In genomic region chr22:50309601-50309991, GRCh38 we compare ENCODE assay signal across 12 cellular contexts. TPM values are rescaled to one million over a fixed set of nuclear protein-coding genes. Genes with fewer than 3 reads are reported as not detected.
DNase-seq lines count a peak whose midpoint lies in the region; ATAC-seq, FAIRE-seq and TF ChIP-seq lines count a peak whose summit lies in the region.
"Had no signal": no experiment of that assay in that cellular context is flagged by ENCODE, and none has a peak within 500 bp of the region (broad histone marks: within the 10 kb centered on the region; RNA-seq: fewer than 3 reads in every experiment).

No MANE protein-coding gene starts in this region.

- H3K27ac ChIP-seq in angular gyrus (ENCODE audit: low read depth, low read length) (peak overlapping the region; percentile 78), HepG2 (ENCODE audit: extremely low read length, insufficient read depth, low read length) (no peak overlapping the region), tibial nerve (peak overlapping the region; percentile 79 to 97 (median 86))

- H3K36me3 ChIP-seq in HepG2 (replicated peaks in 1 of 2; ENCODE audit: control insufficient read depth in 1 of 2, insufficient read depth in 2 of 2, low read length in 2 of 2) (peaks cover 0 to 2% of the 10 kb centered on the region in 2 experiments; a peak in 1 of 5 replicates), tibial nerve (peaks cover 0 to 29% (median 0%) of the 10 kb centered on the region in 3 donors)

- H3K4me1 ChIP-seq in HepG2 (ENCODE audit: insufficient read depth, low read length) (peaks cover 74% of the 10 kb centered on the region), tibial nerve (peaks cover 8 to 45% (median 38%) of the 10 kb centered on the region in 4 donors)

- CTCF ChIA-PET in HepG2 (lab: Yijun Ruan, JAX; ENCODE audit: low intra/inter-chr PET ratio, low total read pairs), result interaction anchor here (1.9 kb wide), 1 partner anchor 33 kb away, joined by 12 read pairs; no protein-coding TSS in a partner anchor

- in situ Hi-C loops in HepG2 (cut with HindIII; ENCODE audit: extremely low pct_ligation_motif_present, low pct_unique_long_range_greater_than_20kb), result no loop called here

- POLR2A ChIA-PET in HepG2 (lab: Yijun Ruan, JAX), result interaction anchor here (0.6 to 3.8 kb wide), 7 partner anchors 11 to 58 kb away, joined by 3 to 27 read pairs (median 4); partner anchors contain the start of gene HDAC10

- WGBS in HepG2 (ENCODE audit: low lambda C conversion rate), result no CpG with 5 or more reads among the region's 7 CpGs
- 74 to 88% methylated on average over 6 to 7 of the region's 7 CpGs for WGBS in tibial nerve, 2 donors

- H2AFZ ChIP-seq in HepG2 (ENCODE audit: low read length), result no peak overlapping the region
- H2AFZ ChIP-seq: hepatocyte had no signal

- peak overlapping the region; percentile 81 for H3K4me2 ChIP-seq in HepG2 (ENCODE audit: low read depth, low read length)
- H3K4me2 ChIP-seq: hepatocyte had no signal

- no peak for TF ChIP-seq RAD21 in HepG2 (CRISPR knock-in tag; IDR thresholded peaks at IDR 0.05)

- DNase-seq in HepG2 (ENCODE audit: low spot score), result no peak
- DNase-seq in tibial nerve (ENCODE audit: low spot score in 2 of 2), result no peak
- no peak for DNase-seq in NCI-H2107 (lab: John Stamatoyannopoulos, UW)
- DNase-seq in stimulated activated CD4-positive, alpha-beta T cell treated with anti-CD3 and anti-CD28 coated beads, Interleukin-4, amount 100 ng/mL, for 4 hours, result no peak
- DNase-seq in nucleus accumbens (lab: John Stamatoyannopoulos, UW), result no peak
- DNase-seq: Calu3; NCI-H2029 treated with DMSO at 0.1 percent for 48 hours; stimulated activated CD4-positive, alpha-beta T cell treated with anti-CD3 and anti-CD28 coated beads, Interleukin-2, amount 100 ng/mL, for 48 hours; stimulated activated naive CD8-positive, alpha-beta T cell treated with anti-CD3 and anti-CD28 coated beads, Interleukin-15, Interleukin-2, amounts not matched to agents 100 U/mL and 50 U/mL, for 24 hours had no signal

- ATAC-seq in HepG2, result peak; percentile 2
- ATAC-seq: activated CD4-positive, CD25-positive, alpha-beta regulatory T cell treated with anti-CD3 and anti-CD28 coated beads, Interleukin-2, amount 50 U/mL, for 24 hours; stimulated activated naive CD8-positive, alpha-beta T cell treated with anti-CD3 and anti-CD28 coated beads, Interleukin-15, Interleukin-2, amounts not matched to agents 100 U/mL and 50 U/mL, for 24 hours had no signal

- H3K27me3 ChIP-seq in HepG2 (ENCODE audit: control insufficient read depth in 1 of 2, insufficient read depth in 2 of 2, low read length in 2 of 2), result no peaks in the 10 kb centered on the region
- no peaks in the 10 kb centered on the region for H3K27me3 ChIP-seq in tibial nerve
- H3K27me3 ChIP-seq: hepatocyte had no signal

- no peak for TF ChIP-seq POLR2A in HepG2 (IDR thresholded peaks at IDR 0.05; ENCODE audit: insufficient read depth in 1 of 2, low read depth in 2 of 2, low read length in 2 of 2)
- no peak for TF ChIP-seq POLR2A in tibial nerve (IDR thresholded peaks at IDR 0.05)

- H4K20me1 ChIP-seq in HepG2 (ENCODE audit: insufficient read depth, low read length), result no peaks in the 10 kb centered on the region

- no peak for FAIRE-seq in HepG2 (lab: Jason Lieb, UNC)

- peaks cover 23% of the 10 kb centered on the region for H3K79me2 ChIP-seq in HepG2 (ENCODE audit: insufficient read depth, low read length)

- TF ChIP-seq CTCF in HepG2 (CRISPR knock-in tag; IDR thresholded peaks at IDR 0.05) (no peak), tibial nerve (IDR thresholded peaks at IDR 0.05) (no peak)

- TF ChIP-seq EP300 in HepG2 (IDR thresholded peaks at IDR 0.05; ENCODE audit: low read depth in 2 of 2, low read length in 2 of 2) (no peak), HepG2 (CRISPR knock-in tag; IDR thresholded peaks at IDR 0.05; ENCODE audit: borderline replicate concordance) (no peak), tibial nerve (IDR thresholded peaks at IDR 0.05) (no peak)

- intact Hi-C loops in HepG2 (cut with micrococcal nuclease; ENCODE audit: unreplicated experiment), result loop anchor here (2.0 kb wide), 2 partner anchors 13 to 17 kb away; no protein-coding TSS in a partner anchor

- H3K4me3 ChIP-seq in HepG2 (replicated peaks in 1 of 3; ENCODE audit: insufficient read depth in 1 of 3, low read depth in 2 of 3, low read length in 3 of 3) (peak overlapping the region in 1 of 3 experiments; percentile 69; a peak in 1 of 6 replicates), tibial nerve (no peak overlapping the region)
- H3K4me3 ChIP-seq: hepatocyte had no signal

- no TSS peak for BruUV-seq in HepG2 (replicated peaks; lab: Mats Ljungman, UMichigan)

- 0 out of 2 replicates have a peak overlapping the region, but pooled peaks have one; percentile 32 for H3K9ac ChIP-seq in HepG2 (ENCODE audit: insufficient read depth, low read depth, low read length)

- H3K9me3 ChIP-seq in HepG2 (ENCODE audit: low read length) (no peaks in the 10 kb centered on the region), tibial nerve (no peaks in the 10 kb centered on the region)

RNA-seq across cellular contexts. Expression of gene PLXNB2, which starts 2.1 kb away (rescaled TPM):
- 19.3 and 32.6 TPM in 2 replicates for total RNA-seq in HepG2 (2016; rRNA removed; fragmentation: Illumina TruSeq; extraction: Trizol)
- 4.6 and 4.9 TPM in 2 replicates for total RNA-seq in HepG2 (2016; cell fraction: cytosol; rRNA removed; fragmentation: Illumina TruSeq; extraction: Trizol; ENCODE audit: low read depth)
- total RNA-seq in HepG2 (2016; cell fraction: insoluble cytoplasmic fraction; rRNA removed; fragmentation: Illumina TruSeq; extraction: Trizol), result 16.8 and 32.7 TPM in 2 replicates
- total RNA-seq in HepG2 (2016; cell fraction: membrane; rRNA removed; fragmentation: Illumina TruSeq; extraction: Trizol), result 13.7 and 15.6 TPM in 2 replicates
- 43.2 and 57.8 TPM in 2 replicates for total RNA-seq in HepG2 (2016; cell fraction: nucleus; rRNA removed; fragmentation: Illumina TruSeq; extraction: Trizol)
- polyA plus RNA-seq in HepG2 (2011; rRNA removed), result 68.9 and 79.4 TPM in 2 replicates
- 46.5 and 75.4 TPM in 2 replicates for polyA plus RNA-seq in HepG2 (2011; cell fraction: cytosol; rRNA removed)
- 265 and 413 TPM in 2 replicates for polyA plus RNA-seq in HepG2 (2011; cell fraction: nucleus; rRNA removed)
- polyA plus RNA-seq in HepG2 (2012), result 53.9 and 72.9 TPM in 2 replicates
- 5.5 and 6.2 TPM in 2 replicates for polyA plus RNA-seq in HepG2 (2016; cell fraction: cytosol; fragmentation: Illumina TruSeq; extraction: Trizol; ENCODE audit: low read depth)
- 16.2 and 23.0 TPM in 2 replicates for polyA plus RNA-seq in HepG2 (2016; cell fraction: insoluble cytoplasmic fraction; fragmentation: Illumina TruSeq; extraction: Trizol; ENCODE audit: low read depth)
- 10.1 and 11.9 TPM in 2 replicates for polyA plus RNA-seq in HepG2 (2016; cell fraction: membrane; fragmentation: Illumina TruSeq; extraction: Trizol; ENCODE audit: low read depth)
- polyA plus RNA-seq in HepG2 (2016; cell fraction: nucleus; fragmentation: Illumina TruSeq; extraction: Trizol; ENCODE audit: insufficient read depth, low read depth), result 148 and 155 TPM in 2 replicates
- polyA minus RNA-seq in HepG2 (2011; rRNA and poly(A)+ RNA removed; ENCODE audit: low replicate concordance), result 61.5 and 149 TPM in 2 replicates
- polyA minus RNA-seq in HepG2 (2011; cell fraction: cytosol; rRNA and poly(A)+ RNA removed), result 76.6 and 89.8 TPM in 2 replicates
- 57.9 and 61.3 TPM in 2 replicates for polyA minus RNA-seq in HepG2 (2011; cell fraction: nucleus; rRNA and poly(A)+ RNA removed)
- 100 to 1,000 TPM; 135 to 193 (median 165) TPM for total RNA-seq in tibial nerve

RNA-seq across cellular contexts. Expression of gene DENND6B, which starts 17.2 kb away (rescaled TPM):
- total RNA-seq in HepG2 (2016; rRNA removed; fragmentation: Illumina TruSeq; extraction: Trizol), result 0.84 and 0.95 TPM in 2 replicates
- 0.30 and 0.44 TPM in 2 replicates for total RNA-seq in HepG2 (2016; cell fraction: cytosol; rRNA removed; fragmentation: Illumina TruSeq; extraction: Trizol; ENCODE audit: low read depth)
- total RNA-seq in HepG2 (2016; cell fraction: insoluble cytoplasmic fraction; rRNA removed; fragmentation: Illumina TruSeq; extraction: Trizol), result 0.22 and 0.65 TPM in 2 replicates
- 0.52 and 0.90 TPM in 2 replicates for total RNA-seq in HepG2 (2016; cell fraction: membrane; rRNA removed; fragmentation: Illumina TruSeq; extraction: Trizol)
- 0.90 and 1.1 TPM in 2 replicates for total RNA-seq in HepG2 (2016; cell fraction: nucleus; rRNA removed; fragmentation: Illumina TruSeq; extraction: Trizol)
- 3.8 and 4.2 TPM in 2 replicates for polyA plus RNA-seq in HepG2 (2011; rRNA removed)
- polyA plus RNA-seq in HepG2 (2011; cell fraction: cytosol; rRNA removed), result 1.8 TPM in 2 replicates
- 33.7 and 41.4 TPM in 2 replicates for polyA plus RNA-seq in HepG2 (2011; cell fraction: nucleus; rRNA removed)
- polyA plus RNA-seq in HepG2 (2012), result 2.5 and 2.6 TPM in 2 replicates
- 0.33 and 0.71 TPM in 2 replicates for polyA plus RNA-seq in HepG2 (2016; cell fraction: cytosol; fragmentation: Illumina TruSeq; extraction: Trizol; ENCODE audit: low read depth)
- 0.74 and 0.86 TPM in 2 replicates for polyA plus RNA-seq in HepG2 (2016; cell fraction: insoluble cytoplasmic fraction; fragmentation: Illumina TruSeq; extraction: Trizol; ENCODE audit: low read depth)
- polyA plus RNA-seq in HepG2 (2016; cell fraction: membrane; fragmentation: Illumina TruSeq; extraction: Trizol; ENCODE audit: low read depth), result 0.63 and 1.2 TPM in 2 replicates
- 4.0 and 5.3 TPM in 2 replicates for polyA plus RNA-seq in HepG2 (2016; cell fraction: nucleus; fragmentation: Illumina TruSeq; extraction: Trizol; ENCODE audit: insufficient read depth, low read depth)
- 0.58 and 2.9 TPM in 2 replicates for polyA minus RNA-seq in HepG2 (2011; rRNA and poly(A)+ RNA removed; ENCODE audit: low replicate concordance)
- polyA minus RNA-seq in HepG2 (2011; cell fraction: cytosol; rRNA and poly(A)+ RNA removed), result 1.3 TPM in 2 replicates
- 2.6 and 3.3 TPM in 2 replicates for polyA minus RNA-seq in HepG2 (2011; cell fraction: nucleus; rRNA and poly(A)+ RNA removed)
- 10 to 100 TPM in 3 of 4 donors, 1 to 10 TPM in 1; 8.6 to 13.1 (median 11.7) TPM for total RNA-seq in tibial nerve

RNA-seq across cellular contexts. Expression of gene PPP6R2, which starts 33.5 kb away (rescaled TPM):
- total RNA-seq in HepG2 (2016; rRNA removed; fragmentation: Illumina TruSeq; extraction: Trizol) (36.1 and 55.0 TPM in 2 replicates), tibial nerve (100 to 1,000 TPM in 1 of 4 donors, 10 to 100 TPM in 3; 55.9 to 112 (median 76.7) TPM)
- 13.5 and 14.8 TPM in 2 replicates for total RNA-seq in HepG2 (2016; cell fraction: cytosol; rRNA removed; fragmentation: Illumina TruSeq; extraction: Trizol; ENCODE audit: low read depth)
- total RNA-seq in HepG2 (2016; cell fraction: insoluble cytoplasmic fraction; rRNA removed; fragmentation: Illumina TruSeq; extraction: Trizol), result 33.5 and 56.7 TPM in 2 replicates
- total RNA-seq in HepG2 (2016; cell fraction: membrane; rRNA removed; fragmentation: Illumina TruSeq; extraction: Trizol), result 26.4 and 27.2 TPM in 2 replicates
- 53.7 and 65.8 TPM in 2 replicates for total RNA-seq in HepG2 (2016; cell fraction: nucleus; rRNA removed; fragmentation: Illumina TruSeq; extraction: Trizol)
- polyA plus RNA-seq in HepG2 (2011; rRNA removed), result 102 and 112 TPM in 2 replicates
- 56.6 and 76.3 TPM in 2 replicates for polyA plus RNA-seq in HepG2 (2011; cell fraction: cytosol; rRNA removed)
- polyA plus RNA-seq in HepG2 (2011; cell fraction: nucleus; rRNA removed), result 458 and 611 TPM in 2 replicates
- 58.5 and 66.4 TPM in 2 replicates for polyA plus RNA-seq in HepG2 (2012)
- 6.8 and 7.7 TPM in 2 replicates for polyA plus RNA-seq in HepG2 (2016; cell fraction: cytosol; fragmentation: Illumina TruSeq; extraction: Trizol; ENCODE audit: low read depth)
- 26.5 and 32.8 TPM in 2 replicates for polyA plus RNA-seq in HepG2 (2016; cell fraction: insoluble cytoplasmic fraction; fragmentation: Illumina TruSeq; extraction: Trizol; ENCODE audit: low read depth)
- polyA plus RNA-seq in HepG2 (2016; cell fraction: membrane; fragmentation: Illumina TruSeq; extraction: Trizol; ENCODE audit: low read depth), result 17.1 and 18.2 TPM in 2 replicates
- 172 and 175 TPM in 2 replicates for polyA plus RNA-seq in HepG2 (2016; cell fraction: nucleus; fragmentation: Illumina TruSeq; extraction: Trizol; ENCODE audit: insufficient read depth, low read depth)
- polyA minus RNA-seq in HepG2 (2011; rRNA and poly(A)+ RNA removed; ENCODE audit: low replicate concordance), result 25.0 and 101 TPM in 2 replicates
- 29.8 and 30.8 TPM in 2 replicates for polyA minus RNA-seq in HepG2 (2011; cell fraction: cytosol; rRNA and poly(A)+ RNA removed)
- polyA minus RNA-seq in HepG2 (2011; cell fraction: nucleus; rRNA and poly(A)+ RNA removed), result 84.9 and 89.9 TPM in 2 replicates

RNA-seq across cellular contexts. Expression of gene MAPK11, which starts 39.4 kb away (rescaled TPM):
- 0.15 TPM in 1 of 2 replicates, not detected in the other for total RNA-seq in HepG2 (2016; rRNA removed; fragmentation: Illumina TruSeq; extraction: Trizol)
- total RNA-seq in HepG2 (2016; cell fraction: cytosol; rRNA removed; fragmentation: Illumina TruSeq; extraction: Trizol; ENCODE audit: low read depth), result not detected in 2 replicates
- total RNA-seq in HepG2 (2016; cell fraction: insoluble cytoplasmic fraction; rRNA removed; fragmentation: Illumina TruSeq; extraction: Trizol), result 0.12 and 0.15 TPM in 2 replicates
- 0.10 and 0.19 TPM in 2 replicates for total RNA-seq in HepG2 (2016; cell fraction: membrane; rRNA removed; fragmentation: Illumina TruSeq; extraction: Trizol)
- total RNA-seq in HepG2 (2016; cell fraction: nucleus; rRNA removed; fragmentation: Illumina TruSeq; extraction: Trizol), result 0.28 TPM in 1 of 2 replicates, not detected in the other
- 0.17 and 0.46 TPM in 2 replicates for polyA plus RNA-seq in HepG2 (2011; rRNA removed)
- polyA plus RNA-seq in HepG2 (2011; cell fraction: cytosol; rRNA removed), result 0.13 and 0.19 TPM in 2 replicates
- 1.9 TPM in 2 replicates for polyA plus RNA-seq in HepG2 (2011; cell fraction: nucleus; rRNA removed)
- polyA plus RNA-seq in HepG2 (2012), result 0.21 TPM in 1 of 2 replicates, not detected in the other
- 0.05 and 0.07 TPM in 2 replicates for polyA plus RNA-seq in HepG2 (2016; cell fraction: cytosol; fragmentation: Illumina TruSeq; extraction: Trizol; ENCODE audit: low read depth)
- polyA plus RNA-seq in HepG2 (2016; cell fraction: insoluble cytoplasmic fraction; fragmentation: Illumina TruSeq; extraction: Trizol; ENCODE audit: low read depth), result 0.19 and 0.24 TPM in 2 replicates
- polyA plus RNA-seq in HepG2 (2016; cell fraction: membrane; fragmentation: Illumina TruSeq; extraction: Trizol; ENCODE audit: low read depth), result 0.13 TPM in 1 of 2 replicates, not detected in the other
- polyA plus RNA-seq in HepG2 (2016; cell fraction: nucleus; fragmentation: Illumina TruSeq; extraction: Trizol; ENCODE audit: insufficient read depth, low read depth), result 0.25 and 0.37 TPM in 2 replicates
- 0.58 and 0.94 TPM in 2 replicates for polyA minus RNA-seq in HepG2 (2011; rRNA and poly(A)+ RNA removed; ENCODE audit: low replicate concordance)
- polyA minus RNA-seq in HepG2 (2011; cell fraction: cytosol; rRNA and poly(A)+ RNA removed), result not detected in 2 replicates
- 0.13 TPM in 1 of 2 replicates, not detected in the other for polyA minus RNA-seq in HepG2 (2011; cell fraction: nucleus; rRNA and poly(A)+ RNA removed)
- 10 to 100 TPM in 3 of 4 donors, 1 to 10 TPM in 1; 8.7 to 33.3 (median 19.6) TPM for total RNA-seq in tibial nerve

RNA-seq across cellular contexts. Expression of gene MAPK12, which starts 48.1 kb away (rescaled TPM):
- total RNA-seq in HepG2 (2016; rRNA removed; fragmentation: Illumina TruSeq; extraction: Trizol) (15.0 and 23.3 TPM in 2 replicates), tibial nerve (10 to 100 TPM; 12.3 to 32.0 (median 24.1) TPM)
- total RNA-seq in HepG2 (2016; cell fraction: cytosol; rRNA removed; fragmentation: Illumina TruSeq; extraction: Trizol; ENCODE audit: low read depth), result 25.0 and 26.8 TPM in 2 replicates
- 15.4 and 25.6 TPM in 2 replicates for total RNA-seq in HepG2 (2016; cell fraction: insoluble cytoplasmic fraction; rRNA removed; fragmentation: Illumina TruSeq; extraction: Trizol)
- total RNA-seq in HepG2 (2016; cell fraction: membrane; rRNA removed; fragmentation: Illumina TruSeq; extraction: Trizol), result 43.0 and 45.2 TPM in 2 replicates
- 20.3 and 23.6 TPM in 2 replicates for total RNA-seq in HepG2 (2016; cell fraction: nucleus; rRNA removed; fragmentation: Illumina TruSeq; extraction: Trizol)
- 22.2 and 22.8 TPM in 2 replicates for polyA plus RNA-seq in HepG2 (2011; rRNA removed)
- polyA plus RNA-seq in HepG2 (2011; cell fraction: cytosol; rRNA removed), result 12.9 and 20.7 TPM in 2 replicates
- 115 and 151 TPM in 2 replicates for polyA plus RNA-seq in HepG2 (2011; cell fraction: nucleus; rRNA removed)
- polyA plus RNA-seq in HepG2 (2012), result 6.9 and 10.9 TPM in 2 replicates
- 27.8 and 28.1 TPM in 2 replicates for polyA plus RNA-seq in HepG2 (2016; cell fraction: cytosol; fragmentation: Illumina TruSeq; extraction: Trizol; ENCODE audit: low read depth)
- polyA plus RNA-seq in HepG2 (2016; cell fraction: insoluble cytoplasmic fraction; fragmentation: Illumina TruSeq; extraction: Trizol; ENCODE audit: low read depth), result 14.6 and 16.4 TPM in 2 replicates
- 37.0 and 38.8 TPM in 2 replicates for polyA plus RNA-seq in HepG2 (2016; cell fraction: membrane; fragmentation: Illumina TruSeq; extraction: Trizol; ENCODE audit: low read depth)
- 56.9 and 60.1 TPM in 2 replicates for polyA plus RNA-seq in HepG2 (2016; cell fraction: nucleus; fragmentation: Illumina TruSeq; extraction: Trizol; ENCODE audit: insufficient read depth, low read depth)
- polyA minus RNA-seq in HepG2 (2011; rRNA and poly(A)+ RNA removed; ENCODE audit: low replicate concordance), result 16.5 and 18.7 TPM in 2 replicates
- polyA minus RNA-seq in HepG2 (2011; cell fraction: cytosol; rRNA and poly(A)+ RNA removed), result 5.1 and 9.2 TPM in 2 replicates
- polyA minus RNA-seq in HepG2 (2011; cell fraction: nucleus; rRNA and poly(A)+ RNA removed), result 25.6 and 25.8 TPM in 2 replicates
